In the genomic region with DNA sequence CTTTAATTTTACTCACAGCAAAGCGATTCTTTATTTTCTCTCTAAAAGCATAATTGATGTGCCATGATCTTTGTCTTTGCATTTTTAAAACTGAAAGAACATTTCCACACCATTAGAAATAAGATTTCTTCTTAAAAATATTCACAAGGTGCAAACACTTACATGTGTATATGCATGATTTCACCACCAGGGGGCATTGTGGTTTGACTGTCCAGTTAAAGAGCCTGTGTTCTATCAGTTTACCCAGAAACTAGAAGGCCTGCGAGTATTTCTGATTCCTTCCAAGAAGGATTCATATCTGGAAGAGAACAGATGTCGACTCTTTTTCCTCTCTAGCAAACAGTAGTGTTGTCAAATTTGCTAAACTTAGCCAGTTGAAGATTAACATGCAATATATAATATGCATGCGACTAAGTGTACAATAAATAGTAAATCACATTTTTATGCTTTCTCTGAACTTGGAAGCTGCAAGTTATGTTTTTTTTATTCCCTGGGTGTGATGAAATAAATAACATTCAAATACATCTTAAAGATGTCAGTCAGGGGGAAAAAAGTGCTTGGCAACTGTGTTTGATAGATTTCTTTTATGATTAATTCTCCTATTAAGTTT, we compare ENCODE assay signal across 8 cellular contexts.
DNase-seq lines count a peak whose midpoint lies in the region; ATAC-seq, FAIRE-seq and TF ChIP-seq lines count a peak whose summit lies in the region.

No MANE protein-coding gene starts in this region.

- intact Hi-C loops in HCT116 (cut with micrococcal nuclease) (no loop called here), GM12878 (cut with micrococcal nuclease; ENCODE audit: unreplicated experiment) (loop anchor here (1.0 to 10.0 kb wide), 3 partner anchors 267 to 1099 kb away; partner anchors contain the start of gene MAF)

- no peaks in the 10 kb centered on the region for H3K9me3 ChIP-seq in HCT116 (ENCODE audit: control insufficient read depth in 1 of 2, insufficient read depth in 1 of 2, low read depth in 1 of 2, low read length in 2 of 2)
- no peaks in the 10 kb centered on the region for H3K9me3 ChIP-seq in GM12878 (replicated peaks; ENCODE audit: control insufficient read depth, insufficient read depth, low read length)

- no peaks in the 10 kb centered on the region for H3K9me2 ChIP-seq in HCT116 (ENCODE audit: insufficient read depth)

- H3K9ac ChIP-seq in HCT116 (ENCODE audit: low read length), result no peak overlapping the region
- H3K9ac ChIP-seq in GM12878 (ENCODE audit: control insufficient read depth, insufficient read depth, low read length), result no peak overlapping the region

- no peaks in the 10 kb centered on the region for H3K79me2 ChIP-seq in HCT116 (ENCODE audit: insufficient read depth, low read length)
- no peaks in the 10 kb centered on the region for H3K79me2 ChIP-seq in GM12878 (ENCODE audit: control insufficient read depth, insufficient read depth, low read length)

- H2AFZ ChIP-seq in HCT116 (ENCODE audit: low read depth, low read length, poor library complexity, severe bottlenecking), result no peak overlapping the region
- no peak overlapping the region for H2AFZ ChIP-seq in GM12878 (ENCODE audit: control insufficient read depth, low read depth, low read length)

- no TSS peak for BruUV-seq in HCT116 (replicated peaks; lab: Mats Ljungman, UMichigan)
- BruUV-seq in GM12878 (replicated peaks; lab: Mats Ljungman, UMichigan), result no TSS peak

- H3K4me2 ChIP-seq in HCT116 (ENCODE audit: low read length) (no peak overlapping the region), GM12878 (ENCODE audit: control insufficient read depth, insufficient read depth) (no peak overlapping the region)

- H3K27me3 ChIP-seq in HCT116 (ENCODE audit: insufficient read depth, low read length) (no peaks in the 10 kb centered on the region), GM12878 (replicated peaks in 1 of 2; ENCODE audit: control insufficient read depth in 2 of 2, insufficient read depth in 2 of 2, low read length in 1 of 2) (no peaks in the 10 kb centered on the region)

- DNase-seq in D721Med (ENCODE audit: insufficient read length, low spot score), result no peak
- peak; percentile 7 for DNase-seq in HCT116 (ENCODE audit: low read depth, low spot score)
- DNase-seq in RKO (ENCODE audit: low spot score), result peak; percentile 23
- no peak for DNase-seq in GM12878 (ENCODE audit: low read depth, low spot score)
- DNase-seq in stimulated activated CD4-positive, alpha-beta T cell treated with anti-CD3 and anti-CD28 coated beads, TNF-alpha, amount 100 ng/mL, for 48 hours (ENCODE audit: low read depth in 3 of 3), result peak; percentile 4 to 51 (median 31)

- in situ Hi-C loops in GM12878 (cut with MboI), result loop anchor here (10.0 kb wide), 1 partner anchor 1101 kb away; the partner anchor contains the start of gene MAF

- H3K4me3 ChIP-seq in HCT116 (replicated peaks in 1 of 2; ENCODE audit: low read depth in 1 of 2, low read length in 2 of 2), result no peak overlapping the region
- no peak overlapping the region for H3K4me3 ChIP-seq in GM12878

- POLR2A ChIA-PET in HCT116 (lab: Charles Lee) (no interaction called here), GM12878 (lab: Charles Lee) (no interaction called here)

- CTCF ChIA-PET in HCT116 (lab: Charles Lee) (no interaction called here), GM12878 (lab: Yijun Ruan, JAX) (interaction anchor here (0.7 to 4.7 kb wide), 6 partner anchors 9 to 1099 kb away, joined by 3 to 36 read pairs (median 3); no protein-coding TSS in a partner anchor)

- no peaks in the 10 kb centered on the region for H3K36me3 ChIP-seq in HCT116 (ENCODE audit: control insufficient read depth in 1 of 2, insufficient read depth in 2 of 2, low read length in 2 of 2)
- H3K36me3 ChIP-seq in GM12878 (ENCODE audit: control insufficient read depth in 2 of 2, insufficient read depth in 2 of 2, low read length in 1 of 2), result no peaks in the 10 kb centered on the region

- H3K4me1 ChIP-seq in HCT116 (ENCODE audit: control insufficient read depth in 1 of 2, insufficient read depth in 2 of 2, low read length in 2 of 2) (no peaks in the 10 kb centered on the region), GM12878 (ENCODE audit: control insufficient read depth, insufficient read depth, low read length) (peaks cover 3% of the 10 kb centered on the region)

- RAD21 ChIA-PET in HCT116 (lab: Charles Lee; ENCODE audit: low non-redundant PET in 1 of 2, low total read pairs in 2 of 2, uncharacterized antibody in 2 of 2, unreplicated experiment in 2 of 2), result no interaction called here
- RAD21 ChIA-PET in GM12878 (lab: Charles Lee; ENCODE audit: unreplicated experiment), result interaction anchor here (0.9 to 1.7 kb wide), 2 partner anchors 59 to 267 kb away, joined by 3 to 8 read pairs; no protein-coding TSS in a partner anchor

- peak; percentile 28; the same call in 1 of the 2 replicates for TF ChIP-seq RAD21 in HCT116 (IDR thresholded peaks at IDR 0.05; ENCODE audit: low read depth)
- peak; percentile 71 for TF ChIP-seq RAD21 in GM12878 (IDR thresholded peaks at IDR 0.05; ENCODE audit: insufficient read depth, low read depth, low read length)

- no peak for TF ChIP-seq EP300 in GM12878 (IDR thresholded peaks at IDR 0.05; ENCODE audit: borderline replicate concordance in 1 of 2, control insufficient read depth in 1 of 2, low read depth in 2 of 2, low read length in 2 of 2)

- no peak for ATAC-seq in HCT116
- ATAC-seq in GM12878, result peak; percentile 55; the same call in 2 of the 3 replicates
- no peak for ATAC-seq in GM21447 (IDR thresholded peaks at IDR 0.05; ENCODE audit: unreplicated experiment)
- ATAC-seq in HG03108 (IDR thresholded peaks at IDR 0.05; ENCODE audit: unreplicated experiment), result no peak

- H3K27ac ChIP-seq in HCT116 (ENCODE audit: low read depth, low read length) (no peak overlapping the region), GM12878 (ENCODE audit: control insufficient read depth, insufficient read depth) (no peak overlapping the region)

- TF ChIP-seq POLR2A in HCT116 (IDR thresholded peaks at IDR 0.05; ENCODE audit: borderline replicate concordance, extremely low read depth, insufficient read depth, insufficient read length), result no peak
- no peak for TF ChIP-seq POLR2A in GM12878 (IDR thresholded peaks at IDR 0.05; ENCODE audit: low read depth, low read length)

- FAIRE-seq in D721Med (lab: Jason Lieb, UNC), result no peak
- peak; percentile 76 for FAIRE-seq in GM12878 (lab: Jason Lieb, UNC)
- FAIRE-seq in islet of Langerhans (lab: Jason Lieb, UNC), result peak; percentile 91

- TF ChIP-seq CTCF in D721Med (IDR thresholded peaks at IDR 0.05; ENCODE audit: insufficient read depth, missing control alignments) (peak; percentile 67), HCT116 (IDR thresholded peaks at IDR 0.05 in 2 of 3, conservative IDR thresholded peaks at IDR 0.05 in 1 of 3; ENCODE audit: borderline replicate concordance in 1 of 3, insufficient read depth in 1 of 3, low read depth in 2 of 3, low read length in 2 of 3) (peak in 2 of 3 experiments; percentile 40 to 60; a peak in 3 of 6 replicates), GM12878 (IDR thresholded peaks at IDR 0.05 in 2 of 3, conservative IDR thresholded peaks at IDR 0.05 in 1 of 3; ENCODE audit: control insufficient read depth in 2 of 3, extremely low read depth in 1 of 3, insufficient read depth in 1 of 3, low read depth in 3 of 3, low read length in 3 of 3) (peak; percentile 59 to 68 (median 64); a peak in 5 of 6 replicates)

- SMC1A ChIA-PET in GM12878 (lab: Charles Lee; ENCODE audit: uncharacterized antibody, unreplicated experiment), result interaction anchor here (1.7 kb wide), 1 partner anchor 267 kb away, joined by 11 read pairs; no protein-coding TSS in a partner anchor

- 31% methylated on average over 4 of the region's 4 CpGs for WGBS in GM12878 (ENCODE audit: insufficient coverage, insufficient replicate concordance, low lambda C conversion rate, missing lambda C conversion rate)

- H4K20me1 ChIP-seq in HCT116 (ENCODE audit: insufficient read depth), result no peaks in the 10 kb centered on the region
- H4K20me1 ChIP-seq in GM12878 (ENCODE audit: control insufficient read depth, insufficient read depth), result no peaks in the 10 kb centered on the region

TF ChIP-seq in HCT116, 20 proteins besides CTCF, POLR2A, EP300 and RAD21:
- no peak for TF ChIP-seq ZNF274 (IDR thresholded peaks at IDR 0.05; ENCODE audit: low read depth, low read length)
- no peak for TF ChIP-seq POLR2AphosphoS5 (IDR thresholded peaks at IDR 0.05; ENCODE audit: low read depth, low read length)
- TF ChIP-seq SIN3A (IDR thresholded peaks at IDR 0.05; ENCODE audit: low read depth), result no peak
- TF ChIP-seq ATF3 (IDR thresholded peaks at IDR 0.05), result no peak
- TF ChIP-seq, protein P1, sequence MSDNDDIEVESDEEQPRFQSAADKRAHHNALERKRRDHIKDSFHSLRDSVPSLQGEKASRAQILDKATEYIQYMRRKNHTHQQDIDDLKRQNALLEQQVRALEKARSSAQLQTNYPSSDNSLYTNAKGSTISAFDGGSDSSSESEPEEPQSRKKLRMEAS (IDR thresholded peaks at IDR 0.05), result no peak
- TF ChIP-seq YY1 (IDR thresholded peaks at IDR 0.05; ENCODE audit: extremely low read depth, insufficient replicate concordance, low read depth, low read length), result no peak
- TF ChIP-seq ELF1 (IDR thresholded peaks at IDR 0.05; ENCODE audit: borderline replicate concordance, low read depth), result no peak
TF ChIP-seq in HCT116: peak in this region for 0.

TF ChIP-seq in GM12878, 131 proteins besides CTCF, POLR2A, EP300 and RAD21:
- TF ChIP-seq ZSCAN29 (IDR thresholded peaks at IDR 0.05), result no peak
- TF ChIP-seq SMC3 (IDR thresholded peaks at IDR 0.05; ENCODE audit: borderline replicate concordance, low read length), result peak; percentile 75
- peak; percentile 21; the same call in 1 of the 2 replicates for TF ChIP-seq RUNX3 (IDR thresholded peaks at IDR 0.05; ENCODE audit: low read length)
- no peak for TF ChIP-seq RFX5 (IDR thresholded peaks at IDR 0.05; ENCODE audit: low read depth, low read length)

Comparison
In these comparisons a context has a peak if more than half of its experiments do, and no peak if none do; other contexts are left out.
1. DNase-seq: peak in HCT116 (single experiment), RKO (single experiment) and stimulated activated CD4-positive, alpha-beta T cell treated with anti-CD3 and anti-CD28 coated beads, TNF-alpha, amount 100 ng/mL, for 48 hours (3 of 3); none in D721Med (single experiment) and GM12878 (single experiment).
2. Peak in every context shown above with its lines, with median percentiles within 50 percentile points of each other: CTCF ChIP-seq.